ENCODE assay signal across 9 cellular contexts in genomic region chrX:133444952-133445831, GRCh38. TPM values are rescaled to one million over a fixed set of nuclear protein-coding genes. Genes with fewer than 3 reads are reported as not detected.
DNase-seq lines count a peak whose midpoint lies in the region; ATAC-seq, FAIRE-seq and TF ChIP-seq lines count a peak whose summit lies in the region.
"Had no signal": no experiment of that assay in that cellular context is flagged by ENCODE, and none has a peak within 500 bp of the region (broad histone marks: within the 10 kb centered on the region; RNA-seq: fewer than 3 reads in every experiment).

No MANE protein-coding gene starts in this region.

- ATAC-seq in activated T-cell treated with anti-CD3 and anti-CD28 coated beads, Interleukin-2, amount 50 U/mL, for 72 hours (replicated peaks in 1 of 2), result no peak
- ATAC-seq in activated T-cell treated with anti-CD3 and anti-CD28 coated beads, Interleukin-2, amount 50 U/mL, for 4 hours, result no peak
- ATAC-seq in activated naive CD8-positive, alpha-beta T cell treated with anti-CD3 and anti-CD28 coated beads, Interleukin-2, amount 50 U/mL, for 24 hours, result no peak

- H3K27me3 Mint-ChIP-seq in activated T-cell treated with anti-CD3 and anti-CD28 coated beads, Interleukin-2, amount 50 U/mL, for 72 hours (ENCODE audit: low read depth), result peaks cover 33% of the 10 kb centered on the region
- H3K27me3 Mint-ChIP-seq in activated T-cell treated with anti-CD3 and anti-CD28 coated beads, Interleukin-2, amount 50 U/mL, for 4 hours (ENCODE audit: low read depth), result peaks cover 2% of the 10 kb centered on the region
- peaks cover 9% of the 10 kb centered on the region for H3K27me3 Mint-ChIP-seq in activated naive CD8-positive, alpha-beta T cell treated with anti-CD3 and anti-CD28 coated beads, Interleukin-2, amount 50 U/mL, for 24 hours

- no peaks in the 10 kb centered on the region for H3K36me3 ChIP-seq in urinary bladder (ENCODE audit: insufficient read depth)

- peak overlapping the region; percentile 17 to 23 for H3K4me3 Mint-ChIP-seq in activated T-cell treated with anti-CD3 and anti-CD28 coated beads, Interleukin-2, amount 50 U/mL, for 72 hours
- no peak overlapping the region for H3K4me3 Mint-ChIP-seq in activated T-cell treated with anti-CD3 and anti-CD28 coated beads, Interleukin-2, amount 50 U/mL, for 4 hours
- no peak overlapping the region for H3K4me3 Mint-ChIP-seq in activated naive CD8-positive, alpha-beta T cell treated with anti-CD3 and anti-CD28 coated beads, Interleukin-2, amount 50 U/mL, for 24 hours
- H3K4me3 Mint-ChIP-seq: activated naive CD8-positive, alpha-beta T cell treated with anti-CD3 and anti-CD28 coated beads, Interleukin-2, amount 10 ng/mL, durations not matched to agents 7 days and 5 days had no signal

- DNase-seq in activated T-cell treated with anti-CD3 and anti-CD28 coated beads, Interleukin-2, amount 50 U/mL, for 72 hours, result no peak
- DNase-seq in activated T-cell treated with anti-CD3 and anti-CD28 coated beads, Interleukin-2, amount 50 U/mL, for 4 hours, result no peak
- DNase-seq in left kidney (ENCODE audit: low read depth, low spot score), result peak; percentile 61
- DNase-seq in D721Med (ENCODE audit: insufficient read length, low spot score), result no peak
- DNase-seq in activated naive CD8-positive, alpha-beta T cell treated with anti-CD3 and anti-CD28 coated beads, Interleukin-2, amount 50 U/mL, for 24 hours, result no peak
- DNase-seq in HPDE6-E6E7 (ENCODE audit: extremely low spot score), result no peak
- DNase-seq: activated naive CD8-positive, alpha-beta T cell treated with anti-CD3 and anti-CD28 coated beads, Interleukin-2, amount 10 ng/mL, durations not matched to agents 7 days and 5 days had no signal

- H3K4me1 Mint-ChIP-seq in activated T-cell treated with anti-CD3 and anti-CD28 coated beads, Interleukin-2, amount 50 U/mL, for 72 hours (ENCODE audit: low read depth), result peaks cover 6% of the 10 kb centered on the region
- H3K4me1 Mint-ChIP-seq in activated T-cell treated with anti-CD3 and anti-CD28 coated beads, Interleukin-2, amount 50 U/mL, for 4 hours (ENCODE audit: low read depth), result peaks cover 7% of the 10 kb centered on the region
- peaks cover 5% of the 10 kb centered on the region for H3K4me1 Mint-ChIP-seq in activated naive CD8-positive, alpha-beta T cell treated with anti-CD3 and anti-CD28 coated beads, Interleukin-2, amount 50 U/mL, for 24 hours

- no peak for FAIRE-seq in D721Med (lab: Jason Lieb, UNC)

- TF ChIP-seq CTCF in VCaP (conservative IDR thresholded peaks at IDR 0.05) (no peak), D721Med (IDR thresholded peaks at IDR 0.05; ENCODE audit: insufficient read depth, missing control alignments) (no peak)

- peak overlapping the region; percentile 48; the same call in 1 of the 2 replicates for H3K27ac ChIP-seq in VCaP
- H3K27ac ChIP-seq in urinary bladder (ENCODE audit: low read depth), result no peak overlapping the region

- H3K4me3 ChIP-seq in urinary bladder (ENCODE audit: low read depth, low read length), result peak overlapping the region; percentile 25

- H3K36me3 Mint-ChIP-seq in activated T-cell treated with anti-CD3 and anti-CD28 coated beads, Interleukin-2, amount 50 U/mL, for 72 hours (ENCODE audit: insufficient read depth in 2 of 2), result no peaks in the 10 kb centered on the region
- no peaks in the 10 kb centered on the region for H3K36me3 Mint-ChIP-seq in activated T-cell treated with anti-CD3 and anti-CD28 coated beads, Interleukin-2, amount 50 U/mL, for 4 hours (ENCODE audit: insufficient read depth)
- no peaks in the 10 kb centered on the region for H3K36me3 Mint-ChIP-seq in activated naive CD8-positive, alpha-beta T cell treated with anti-CD3 and anti-CD28 coated beads, Interleukin-2, amount 50 U/mL, for 24 hours (ENCODE audit: low read depth)
- H3K36me3 Mint-ChIP-seq: activated naive CD8-positive, alpha-beta T cell treated with anti-CD3 and anti-CD28 coated beads, Interleukin-2, amount 10 ng/mL, durations not matched to agents 7 days and 5 days had no signal

- 23% methylated on average over 16 of the region's 16 CpGs for WGBS in urinary bladder

- no peak overlapping the region for H3K27ac Mint-ChIP-seq in activated T-cell treated with anti-CD3 and anti-CD28 coated beads, Interleukin-2, amount 50 U/mL, for 72 hours
- no peak overlapping the region for H3K27ac Mint-ChIP-seq in activated naive CD8-positive, alpha-beta T cell treated with anti-CD3 and anti-CD28 coated beads, Interleukin-2, amount 50 U/mL, for 24 hours
- H3K27ac Mint-ChIP-seq: activated naive CD8-positive, alpha-beta T cell treated with anti-CD3 and anti-CD28 coated beads, Interleukin-2, amount 10 ng/mL, durations not matched to agents 7 days and 5 days had no signal

- H3K4me1 ChIP-seq in urinary bladder (ENCODE audit: insufficient read depth), result no peaks in the 10 kb centered on the region

- no peaks in the 10 kb centered on the region for H3K9me3 Mint-ChIP-seq in activated T-cell treated with anti-CD3 and anti-CD28 coated beads, Interleukin-2, amount 50 U/mL, for 72 hours
- no peaks in the 10 kb centered on the region for H3K9me3 Mint-ChIP-seq in activated T-cell treated with anti-CD3 and anti-CD28 coated beads, Interleukin-2, amount 50 U/mL, for 4 hours
- H3K9me3 Mint-ChIP-seq in activated naive CD8-positive, alpha-beta T cell treated with anti-CD3 and anti-CD28 coated beads, Interleukin-2, amount 50 U/mL, for 24 hours, result no peaks in the 10 kb centered on the region
- H3K9me3 Mint-ChIP-seq: activated naive CD8-positive, alpha-beta T cell treated with anti-CD3 and anti-CD28 coated beads, Interleukin-2, amount 10 ng/mL, durations not matched to agents 7 days and 5 days had no signal

RNA-seq across cellular contexts. Expression of gene GPC4, which starts 29.9 kb away (rescaled TPM):
- not detected for total RNA-seq in activated T-cell treated with anti-CD3 and anti-CD28 coated beads, Interleukin-2, amount 50 U/mL, for 72 hours
- total RNA-seq in activated T-cell treated with anti-CD3 and anti-CD28 coated beads, Interleukin-2, amount 50 U/mL, for 4 hours, result under 1 TPM; 0.10 to 0.13 (median 0.11) TPM
- 16.9 TPM for total RNA-seq in urinary bladder
- 18.3 TPM for polyA plus RNA-seq in urinary bladder
- total RNA-seq: activated naive CD8-positive, alpha-beta T cell treated with anti-CD3 and anti-CD28 coated beads, Interleukin-2, amount 10 ng/mL, durations not matched to agents 7 days and 5 days had no signal

Comparison
In these comparisons a context has a peak if more than half of its experiments do, and no peak if none do; other contexts are left out.
1. H3K4me3 Mint-ChIP-seq: peak in activated T-cell treated with anti-CD3 and anti-CD28 coated beads, Interleukin-2, amount 50 U/mL, for 72 hours (2 of 2); none in activated T-cell treated with anti-CD3 and anti-CD28 coated beads, Interleukin-2, amount 50 U/mL, for 4 hours (single experiment) and activated naive CD8-positive, alpha-beta T cell treated with anti-CD3 and anti-CD28 coated beads, Interleukin-2, amount 50 U/mL, for 24 hours (single experiment).
2. RNA of gene GPC4, which starts 29.9 kb away (total RNA-seq): 16.9 TPM in urinary bladder (single experiment); 0.10 to 0.13 TPM in activated T-cell treated with anti-CD3 and anti-CD28 coated beads, Interleukin-2, amount 50 U/mL, for 4 hours and not detected in activated T-cell treated with anti-CD3 and anti-CD28 coated beads, Interleukin-2, amount 50 U/mL, for 72 hours; every median in the first group is over 10 times any median in the second.